13 cellular contexts compared by ENCODE assay signal in the genomic region with DNA sequence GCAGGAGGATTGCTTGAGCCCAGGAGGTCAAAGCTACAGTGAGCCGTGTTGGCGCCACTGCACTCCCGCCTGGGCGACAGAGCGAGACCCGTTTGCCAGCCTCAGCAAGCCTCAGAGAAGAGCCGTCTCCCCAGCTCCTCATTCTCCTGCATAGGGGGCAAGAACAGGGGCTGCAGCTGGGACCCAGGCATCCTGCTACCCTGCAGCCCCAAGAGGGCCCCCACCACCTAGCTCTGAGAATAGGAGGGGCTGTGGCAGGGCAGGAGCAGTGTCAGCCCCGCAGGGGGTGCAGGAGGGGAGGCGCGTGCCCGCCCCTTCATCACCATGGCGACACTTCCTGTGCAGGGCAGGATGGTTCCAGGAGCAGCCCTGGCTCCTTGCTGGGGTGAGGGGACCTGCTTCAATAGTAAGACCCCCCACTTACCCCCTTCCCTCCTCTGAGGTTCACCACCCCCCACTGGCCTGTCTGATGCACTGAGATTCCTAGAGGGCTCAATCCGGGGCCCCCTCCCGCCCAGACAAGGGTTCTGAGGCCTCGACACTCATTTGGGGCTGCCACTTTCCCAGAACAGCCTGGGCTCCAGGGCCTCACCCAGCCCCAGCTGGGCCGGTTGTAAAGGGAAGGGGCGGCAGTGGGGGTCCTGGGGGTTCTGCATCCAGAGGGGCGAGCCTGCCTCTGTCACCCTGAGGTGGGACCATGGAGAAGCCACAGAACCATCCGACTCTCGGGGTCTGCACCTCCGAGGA. TPM values are rescaled to one million over a fixed set of nuclear protein-coding genes. Genes with fewer than 3 reads are reported as not detected.
DNase-seq lines count a peak whose midpoint lies in the region; ATAC-seq and TF ChIP-seq lines count a peak whose summit lies in the region.
"Had no signal": no experiment of that assay in that cellular context is flagged by ENCODE, and none has a peak within 500 bp of the region (broad histone marks: within the 10 kb centered on the region; RNA-seq: fewer than 3 reads in every experiment).

No MANE protein-coding gene starts in this region.

- H3K4me1 ChIP-seq in CD8-positive, alpha-beta T cell (ENCODE audit: insufficient read depth, low read length): peaks cover 4% of the 10 kb centered on the region
- peaks cover 39% of the 10 kb centered on the region for H3K4me1 ChIP-seq in HUES64 (ENCODE audit: insufficient read depth, low read length)
- H3K4me1 ChIP-seq: colonic mucosa had no signal

- no peak for TF ChIP-seq POLR2A in lower leg skin (IDR thresholded peaks at IDR 0.05)

- H3K27ac Mint-ChIP-seq in CD8-positive, alpha-beta T cell: no peak overlapping the region
- H3K27ac Mint-ChIP-seq in effector memory CD8-positive, alpha-beta T cell: peak overlapping the region; percentile 22 to 92
- H3K27ac Mint-ChIP-seq in osteocyte (ENCODE audit: unreplicated experiment): peak overlapping the region; percentile 63

- no peaks in the 10 kb centered on the region for H3K27me3 Mint-ChIP-seq in CD8-positive, alpha-beta T cell (ENCODE audit: low read depth)
- H3K27me3 Mint-ChIP-seq in effector memory CD8-positive, alpha-beta T cell: no peaks in the 10 kb centered on the region
- H3K27me3 Mint-ChIP-seq in osteocyte (ENCODE audit: unreplicated experiment): no peaks in the 10 kb centered on the region
- H3K27me3 Mint-ChIP-seq: stimulated activated naive CD8-positive, alpha-beta T cell treated with anti-CD3 and anti-CD28 coated beads, Interleukin-15, amount 100 ng/mL, for 72 hours had no signal

- peaks cover 47% of the 10 kb centered on the region for H3K36me3 ChIP-seq in CD8-positive, alpha-beta T cell (ENCODE audit: insufficient read depth, low read length)
- no peaks in the 10 kb centered on the region for H3K36me3 ChIP-seq in HUES64 (ENCODE audit: insufficient read depth, low read length)
- H3K36me3 ChIP-seq: colonic mucosa had no signal

- CTCF ChIA-PET in CD8-positive, alpha-beta T cell (lab: Charles Lee): interaction anchor here (1.8 to 3.6 kb wide), 2 partner anchors 12 to 62 kb away, joined by 5 to 22 read pairs; no protein-coding TSS in a partner anchor

- peak; percentile 38 for ATAC-seq in CD8-positive, alpha-beta T cell
- ATAC-seq in effector memory CD8-positive, alpha-beta T cell (replicated peaks): peak; percentile 23
- no peak for ATAC-seq in HG02870 (IDR thresholded peaks at IDR 0.05; ENCODE audit: unreplicated experiment)

- DNase-seq in CD8-positive, alpha-beta T cell: peak in 1 of 7 experiments; percentile 19
- DNase-seq in effector memory CD8-positive, alpha-beta T cell: no peak
- DNase-seq in osteocyte (ENCODE audit: extremely low spot score, unreplicated experiment): no peak
- no peak for DNase-seq in lower leg skin (ENCODE audit: low spot score in 2 of 2)
- no peak for DNase-seq in NCI-H774 (lab: John Stamatoyannopoulos, UW)
- no peak for DNase-seq in NCI-H524 treated with DMSO at 0.1 percent for 48 hours (lab: John Stamatoyannopoulos, UW)
- DNase-seq: colonic mucosa; MV-4-11; stimulated activated naive CD8-positive, alpha-beta T cell treated with anti-CD3 and anti-CD28 coated beads, Interleukin-15, amount 100 ng/mL, for 72 hours had no signal

- no peak overlapping the region for H3K4me3 ChIP-seq in CD8-positive, alpha-beta T cell (ENCODE audit: low read depth, low read length)
- H3K4me3 ChIP-seq in HUES64 (ENCODE audit: low read length) (no peak overlapping the region), lower leg skin (ENCODE audit: low read depth, poor library complexity, severe bottlenecking) (no peak overlapping the region)
- H3K4me3 ChIP-seq: colonic mucosa had no signal

- H3K27me3 ChIP-seq in CD8-positive, alpha-beta T cell (ENCODE audit: insufficient read depth, low read length): no peaks in the 10 kb centered on the region
- H3K27me3 ChIP-seq in HUES64 (ENCODE audit: insufficient read depth, low read length): no peaks in the 10 kb centered on the region
- H3K27me3 ChIP-seq: colonic mucosa had no signal

- H3K4me1 Mint-ChIP-seq in CD8-positive, alpha-beta T cell (ENCODE audit: low read depth): peaks cover 11% of the 10 kb centered on the region
- H3K4me1 Mint-ChIP-seq in effector memory CD8-positive, alpha-beta T cell (ENCODE audit: low read depth in 2 of 2): peaks cover 7 to 14% of the 10 kb centered on the region in 2 donors
- H3K4me1 Mint-ChIP-seq in osteocyte (ENCODE audit: unreplicated experiment): peaks cover 70% of the 10 kb centered on the region

- POLR2A ChIA-PET in CD8-positive, alpha-beta T cell (lab: Charles Lee): interaction anchor here (0.6 kb wide), 1 partner anchor 46 kb away, joined by 3 read pairs; no protein-coding TSS in a partner anchor

- TF ChIP-seq CTCF in CD8-positive, alpha-beta T cell (IDR thresholded peaks at IDR 0.05): no peak
- TF ChIP-seq CTCF in osteocyte (IDR thresholded peaks at IDR 0.05): no peak
- no peak for TF ChIP-seq CTCF in lower leg skin (IDR thresholded peaks at IDR 0.05)

- peaks cover 73% of the 10 kb centered on the region for H3K36me3 Mint-ChIP-seq in CD8-positive, alpha-beta T cell
- H3K36me3 Mint-ChIP-seq in effector memory CD8-positive, alpha-beta T cell (ENCODE audit: insufficient read depth): peaks cover 98% of the 10 kb centered on the region
- no peaks in the 10 kb centered on the region for H3K36me3 Mint-ChIP-seq in osteocyte (ENCODE audit: unreplicated experiment)

- no peak overlapping the region for H3K27ac ChIP-seq in CD8-positive, alpha-beta T cell (ENCODE audit: low read depth, low read length)
- peak overlapping the region; percentile 96 for H3K27ac ChIP-seq in HUES64 (ENCODE audit: low read depth, low read length)
- H3K27ac ChIP-seq: colonic mucosa, VCaP had no signal

- intact Hi-C loops in CD8-positive, alpha-beta T cell (cut with DNase I, micrococcal nuclease): no loop called here
- intact Hi-C loops in lower leg skin (cut with DNase I; ENCODE audit: low total_unique reads): loop anchor here (10.0 kb wide), 1 partner anchor 187 kb away; no protein-coding TSS in a partner anchor

- H3K9me3 ChIP-seq in CD8-positive, alpha-beta T cell (ENCODE audit: low read length): no peaks in the 10 kb centered on the region
- H3K9me3 ChIP-seq in HUES64 (ENCODE audit: insufficient read depth, low read depth, low read length): no peaks in the 10 kb centered on the region
- H3K9me3 ChIP-seq: colonic mucosa had no signal

- no peaks in the 10 kb centered on the region for H3K9me3 Mint-ChIP-seq in CD8-positive, alpha-beta T cell
- no peaks in the 10 kb centered on the region for H3K9me3 Mint-ChIP-seq in effector memory CD8-positive, alpha-beta T cell
- H3K9me3 Mint-ChIP-seq in osteocyte (ENCODE audit: unreplicated experiment): no peaks in the 10 kb centered on the region
- H3K9me3 Mint-ChIP-seq: stimulated activated naive CD8-positive, alpha-beta T cell treated with anti-CD3 and anti-CD28 coated beads, Interleukin-15, amount 100 ng/mL, for 72 hours had no signal

- H3K4me3 Mint-ChIP-seq in CD8-positive, alpha-beta T cell: no peak overlapping the region
- no peak overlapping the region for H3K4me3 Mint-ChIP-seq in effector memory CD8-positive, alpha-beta T cell
- H3K4me3 Mint-ChIP-seq in osteocyte (ENCODE audit: unreplicated experiment): no peak overlapping the region
- H3K4me3 Mint-ChIP-seq: stimulated activated naive CD8-positive, alpha-beta T cell treated with anti-CD3 and anti-CD28 coated beads, Interleukin-15, amount 100 ng/mL, for 72 hours had no signal

- peak overlapping the region; percentile 61 for H3K9ac ChIP-seq in HUES64 (ENCODE audit: low read depth, low read length)

- WGBS in HUES64: 65% methylated on average over 21 of the region's 21 CpGs
- 79% methylated on average over 14 to 21 of the region's 21 CpGs for WGBS in lower leg skin, 2 donors

RNA-seq across cellular contexts. Expression of a gene that starts 20.2 kb away (rescaled TPM):
- total RNA-seq in CD8-positive, alpha-beta T cell: under 1 TPM; 0.57 to 0.83 TPM
- 6.1 TPM for polyA plus RNA-seq in HUES64 (2013, experiment 1 of 2)
- 7.2 TPM for polyA plus RNA-seq in HUES64 (2013, experiment 2 of 2)
- 62.7 and 63.1 TPM in 2 replicates for total RNA-seq in osteocyte
- total RNA-seq in lower leg skin: 10 to 100 TPM; 35.6 to 52.8 (median 46.7) TPM
- total RNA-seq: OCI-LY7 had no signal

RNA-seq across cellular contexts. Expression of a gene that starts 24.6 kb away (rescaled TPM):
- total RNA-seq in CD8-positive, alpha-beta T cell: 100 to 1,000 TPM; 950 to 991 TPM
- 10.0 TPM for polyA plus RNA-seq in HUES64 (2013, experiment 1 of 2)
- polyA plus RNA-seq in HUES64 (2013, experiment 2 of 2): 14.5 TPM
- total RNA-seq in osteocyte: 35.5 and 40.1 TPM in 2 replicates
- 10 to 100 TPM; 18.4 to 39.0 (median 22.7) TPM for total RNA-seq in lower leg skin

RNA-seq across cellular contexts. Expression of a gene that starts 33.9 kb away (rescaled TPM):
- 10 to 100 TPM; 13.8 to 17.4 TPM for total RNA-seq in CD8-positive, alpha-beta T cell
- polyA plus RNA-seq in HUES64 (2013, experiment 1 of 2): 39.6 TPM
- polyA plus RNA-seq in HUES64 (2013, experiment 2 of 2): 40.3 TPM
- 31.1 and 33.7 TPM in 2 replicates for total RNA-seq in osteocyte
- 10 to 100 TPM; 37.4 to 44.1 (median 40.8) TPM for total RNA-seq in lower leg skin

RNA-seq across cellular contexts. Expression of a gene that starts 40.7 kb away (rescaled TPM):
- total RNA-seq in CD8-positive, alpha-beta T cell: 10 to 100 TPM; 30.9 to 31.4 TPM
- polyA plus RNA-seq in HUES64 (2013, experiment 1 of 2): 71.8 TPM
- 66.8 TPM for polyA plus RNA-seq in HUES64 (2013, experiment 2 of 2)
- total RNA-seq in osteocyte (21.0 and 23.7 TPM in 2 replicates), lower leg skin (10 to 100 TPM; 26.2 to 64.5 (median 40.9) TPM)

Comparison
In these comparisons a context has a peak if more than half of its experiments do, and no peak if none do; other contexts are left out.
1. RNA of a gene that starts 20.2 kb away (total RNA-seq): 62.7 to 63.1 TPM in osteocyte and 35.6 to 52.8 TPM in lower leg skin; 0.57 to 0.83 TPM in CD8-positive, alpha-beta T cell; every median in the first group is over 10 times any median in the second.
2. RNA of a gene that starts 24.6 kb away (total RNA-seq): 950 to 991 TPM in CD8-positive, alpha-beta T cell; 35.5 to 40.1 TPM in osteocyte and 18.4 to 39.0 TPM in lower leg skin; every median in the first group is over 10 times any median in the second.